Comparison of ENCODE assay signal across 10 cellular contexts in genomic region chr1:89286549-89287181, GRCh38. TPM values are rescaled to one million over a fixed set of nuclear protein-coding genes. Genes with fewer than 3 reads are reported as not detected.
DNase-seq lines count a peak whose midpoint lies in the region; ATAC-seq and TF ChIP-seq lines count a peak whose summit lies in the region.
"Had no signal": no experiment of that assay in that cellular context is flagged by ENCODE, and none has a peak within 500 bp of the region (broad histone marks: within the 10 kb centered on the region; RNA-seq: fewer than 3 reads in every experiment).

No MANE protein-coding gene starts in this region.

- H3K4me3 ChIP-seq in heart left ventricle (peak overlapping the region in 8 of 12 donors; percentile 11 to 41 (median 23)), right atrium auricular region (peak overlapping the region in 1 of 2 donors; percentile 7), adipocyte (ENCODE audit: low read length) (no peak overlapping the region), upper lobe of right lung (peak overlapping the region; percentile 15)

- H3K27ac ChIP-seq in heart left ventricle (peak overlapping the region in 10 of 12 donors; percentile 6 to 94 (median 48)), right atrium auricular region (peak overlapping the region in 1 of 2 donors; percentile 36), upper lobe of right lung (peak overlapping the region; percentile 8)

- TF ChIP-seq POLR2A in heart left ventricle (IDR thresholded peaks at IDR 0.05) = no peak

- H3K4me1 ChIP-seq in heart left ventricle (peaks cover 0 to 36% (median 10%) of the 10 kb centered on the region in 12 donors), right atrium auricular region (peaks cover 0 to 12% of the 10 kb centered on the region in 2 donors), adipocyte (ENCODE audit: control insufficient read depth, insufficient read depth, low read length) (no peaks in the 10 kb centered on the region), upper lobe of right lung (peaks cover 15% of the 10 kb centered on the region)

- TF ChIP-seq CTCF in heart left ventricle (IDR thresholded peaks at IDR 0.05) (no peak), right atrium auricular region (IDR thresholded peaks at IDR 0.05) (no peak), upper lobe of right lung (IDR thresholded peaks at IDR 0.05) (no peak)

- no peaks in the 10 kb centered on the region for H3K36me3 ChIP-seq in heart left ventricle
- H3K36me3 ChIP-seq in right atrium auricular region = no peaks in the 10 kb centered on the region
- H3K36me3 ChIP-seq in adipocyte (ENCODE audit: control insufficient read depth, insufficient read depth, low read length, severe bottlenecking) = no peaks in the 10 kb centered on the region
- no peaks in the 10 kb centered on the region for H3K36me3 ChIP-seq in upper lobe of right lung

- H3K9ac ChIP-seq in adipocyte (ENCODE audit: low read length) = no peak overlapping the region

- ATAC-seq in heart left ventricle (no peak), HG03097 (IDR thresholded peaks at IDR 0.05; ENCODE audit: low FRiP score, unreplicated experiment) (peak; percentile 73), upper lobe of right lung (peak; percentile 15)

- H3K27me3 ChIP-seq in heart left ventricle (no peaks in the 10 kb centered on the region), right atrium auricular region (no peaks in the 10 kb centered on the region), adipocyte (replicated peaks; ENCODE audit: control insufficient read depth, insufficient read depth, low read length) (no peaks in the 10 kb centered on the region), upper lobe of right lung (no peaks in the 10 kb centered on the region)

- intact Hi-C loops in heart left ventricle (cut with DNase I) = no loop called here
- intact Hi-C loops in upper lobe of right lung (cut with DNase I) = no loop called here

- 44 to 51% (median 48%) methylated on average over 3 of the region's 3 CpGs for WGBS in heart left ventricle, 4 donors

- DNase-seq in heart left ventricle = no peak
- DNase-seq in right atrium auricular region (ENCODE audit: low spot score) = no peak
- DNase-seq in adipocyte (ENCODE audit: low read depth) = peak; percentile 15
- DNase-seq in upper lobe of right lung = no peak
- DNase-seq in stimulated activated naive CD4-positive, alpha-beta T cell treated with Interleukin-2 at 50 U/mL for 16 hours (lab: John Stamatoyannopoulos, UW) = no peak
- no peak for DNase-seq in activated effector memory CD4-positive, alpha-beta T cell treated with anti-CD3 and anti-CD28 coated beads, Interleukin-2, amount 50 U/mL, for 16 hours
- no peak for DNase-seq in ecto neural progenitor cell (ENCODE audit: low spot score)
- DNase-seq: DMS79, NCI-H82 had no signal

- no peaks in the 10 kb centered on the region for H3K9me3 ChIP-seq in heart left ventricle
- no peaks in the 10 kb centered on the region for H3K9me3 ChIP-seq in right atrium auricular region
- no peaks in the 10 kb centered on the region for H3K9me3 ChIP-seq in adipocyte (ENCODE audit: control insufficient read depth, low read length)
- no peaks in the 10 kb centered on the region for H3K9me3 ChIP-seq in upper lobe of right lung

RNA-seq across cellular contexts. Expression of gene GBP5, which starts 14.0 kb away (rescaled TPM):
- 10 to 100 TPM in 2 of 9 donors, 1 to 10 TPM in 1, under 1 TPM in 6; 0.07 to 71.2 (median 0.72) TPM for total RNA-seq in heart left ventricle
- polyA plus RNA-seq in heart left ventricle = under 1 TPM; 0.27 to 0.36 TPM
- total RNA-seq in right atrium auricular region = 1 to 10 TPM in 1 of 2 donors, under 1 TPM in 1; 0.37 to 1.0 TPM
- total RNA-seq in upper lobe of right lung = 5.4 TPM

Comparison
In these comparisons a context has a peak if more than half of its experiments do, and no peak if none do; other contexts are left out.
1. ATAC-seq: peak in HG03097 (single experiment) and upper lobe of right lung (single experiment); none in heart left ventricle (0 of 4).